1 cellular context compared by ENCODE assay signal in the genomic region with DNA sequence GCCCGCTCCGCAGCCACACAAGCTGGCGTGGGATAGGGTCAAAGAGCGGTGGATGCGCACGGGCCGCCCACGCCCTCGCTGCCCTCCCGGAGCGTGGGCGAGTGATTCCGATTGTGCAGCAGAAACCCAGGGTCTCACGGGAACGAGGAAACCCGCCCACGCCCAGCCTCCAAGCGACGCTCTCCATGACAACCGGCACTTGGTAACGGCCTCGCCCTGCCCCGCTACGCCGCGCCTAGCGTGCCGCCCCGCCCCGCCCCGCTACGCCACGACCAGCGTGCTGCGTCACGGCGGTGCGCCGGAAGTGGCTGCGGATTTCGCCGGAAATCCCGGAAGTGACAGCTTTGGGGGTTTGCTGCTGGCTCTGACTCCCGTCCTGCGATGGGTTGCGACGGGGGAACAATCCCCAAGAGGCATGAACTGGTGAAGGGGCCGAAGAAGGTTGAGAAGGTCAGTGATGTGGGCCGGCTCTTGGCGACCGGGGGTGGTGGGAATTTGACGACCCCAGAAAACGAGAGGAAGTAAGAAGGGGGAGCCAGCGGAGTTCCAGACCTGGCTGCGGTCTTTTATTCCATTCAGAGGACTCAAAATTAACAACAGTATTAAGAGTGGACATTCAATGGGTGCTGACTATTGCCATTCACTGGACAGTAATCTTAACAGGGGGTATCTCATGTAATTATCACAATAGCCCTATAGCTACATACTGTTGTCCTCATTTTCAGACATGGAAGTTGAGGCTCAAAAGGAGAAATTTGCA.
TF ChIP-seq lines count a peak whose summit lies in the region.

A gene with protein sequence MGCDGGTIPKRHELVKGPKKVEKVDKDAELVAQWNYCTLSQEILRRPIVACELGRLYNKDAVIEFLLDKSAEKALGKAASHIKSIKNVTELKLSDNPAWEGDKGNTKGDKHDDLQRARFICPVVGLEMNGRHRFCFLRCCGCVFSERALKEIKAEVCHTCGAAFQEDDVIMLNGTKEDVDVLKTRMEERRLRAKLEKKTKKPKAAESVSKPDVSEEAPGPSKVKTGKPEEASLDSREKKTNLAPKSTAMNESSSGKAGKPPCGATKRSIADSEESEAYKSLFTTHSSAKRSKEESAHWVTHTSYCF (plus strand): TSS at position 311 of the 760 bp plus-strand sequence. CDS start 71 bp downstream, at position 382.

TF ChIP-seq in A549, 52 proteins besides CTCF, POLR2A, EP300 and RAD21 (continued from another document):
- TF ChIP-seq, protein P1, sequence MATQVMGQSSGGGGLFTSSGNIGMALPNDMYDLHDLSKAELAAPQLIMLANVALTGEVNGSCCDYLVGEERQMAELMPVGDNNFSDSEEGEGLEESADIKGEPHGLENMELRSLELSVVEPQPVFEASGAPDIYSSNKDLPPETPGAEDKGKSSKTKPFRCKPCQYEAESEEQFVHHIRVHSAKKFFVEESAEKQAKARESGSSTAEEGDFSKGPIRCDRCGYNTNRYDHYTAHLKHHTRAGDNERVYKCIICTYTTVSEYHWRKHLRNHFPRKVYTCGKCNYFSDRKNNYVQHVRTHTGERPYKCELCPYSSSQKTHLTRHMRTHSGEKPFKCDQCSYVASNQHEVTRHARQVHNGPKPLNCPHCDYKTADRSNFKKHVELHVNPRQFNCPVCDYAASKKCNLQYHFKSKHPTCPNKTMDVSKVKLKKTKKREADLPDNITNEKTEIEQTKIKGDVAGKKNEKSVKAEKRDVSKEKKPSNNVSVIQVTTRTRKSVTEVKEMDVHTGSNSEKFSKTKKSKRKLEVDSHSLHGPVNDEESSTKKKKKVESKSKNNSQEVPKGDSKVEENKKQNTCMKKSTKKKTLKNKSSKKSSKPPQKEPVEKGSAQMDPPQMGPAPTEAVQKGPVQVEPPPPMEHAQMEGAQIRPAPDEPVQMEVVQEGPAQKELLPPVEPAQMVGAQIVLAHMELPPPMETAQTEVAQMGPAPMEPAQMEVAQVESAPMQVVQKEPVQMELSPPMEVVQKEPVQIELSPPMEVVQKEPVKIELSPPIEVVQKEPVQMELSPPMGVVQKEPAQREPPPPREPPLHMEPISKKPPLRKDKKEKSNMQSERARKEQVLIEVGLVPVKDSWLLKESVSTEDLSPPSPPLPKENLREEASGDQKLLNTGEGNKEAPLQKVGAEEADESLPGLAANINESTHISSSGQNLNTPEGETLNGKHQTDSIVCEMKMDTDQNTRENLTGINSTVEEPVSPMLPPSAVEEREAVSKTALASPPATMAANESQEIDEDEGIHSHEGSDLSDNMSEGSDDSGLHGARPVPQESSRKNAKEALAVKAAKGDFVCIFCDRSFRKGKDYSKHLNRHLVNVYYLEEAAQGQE (IDR thresholded peaks at IDR 0.05), result peak; percentile 66
- TF ChIP-seq CHD2 (IDR thresholded peaks at IDR 0.05; ENCODE audit: low read length, partially characterized antibody) (peak; percentile 60), MAFK (IDR thresholded peaks at IDR 0.05; ENCODE audit: partially characterized antibody) (peak; percentile 41), KDM1A (IDR thresholded peaks at IDR 0.05; ENCODE audit: low read depth) (no peak)
